ENCODE assay signal across 8 cellular contexts in the genomic region with DNA sequence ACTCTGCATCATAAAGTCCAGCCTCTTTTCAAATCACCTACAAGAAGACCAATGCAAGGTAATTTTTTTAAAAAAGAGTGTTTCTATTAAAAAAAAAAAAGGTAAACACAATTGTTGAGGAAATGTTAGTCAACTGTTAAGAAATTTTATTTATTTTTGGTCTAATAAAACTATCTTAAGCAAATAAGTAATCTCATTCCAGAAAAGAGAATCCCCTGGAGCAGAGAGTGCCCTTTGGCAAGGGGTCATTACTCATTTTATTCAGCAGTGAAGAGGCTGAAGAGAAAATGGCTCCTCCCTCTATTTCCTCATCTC.
DNase-seq lines count a peak whose midpoint lies in the region; ATAC-seq and TF ChIP-seq lines count a peak whose summit lies in the region.

No MANE protein-coding gene starts in this region.

- POLR2A ChIA-PET in activated B cell treated with CpG ODN at 0.5 μM for 24 hours (lab: Charles Lee) = interaction anchor here (0.6 to 4.3 kb wide), 18 partner anchors 13 to 1935 kb away, joined by 3 to 62 read pairs (median 4); a partner anchor contains a TSS

- H3K36me3 ChIP-seq in lower lobe of right lung = peaks cover 15% of the 10 kb centered on the region

- H3K4me1 Mint-ChIP-seq in CD14-positive monocyte (peaks cover 35% of the 10 kb centered on the region), activated B cell treated with CpG ODN at 0.5 μM for 24 hours (peaks cover 46% of the 10 kb centered on the region)

- intact Hi-C loops in CD14-positive monocyte (cut with micrococcal nuclease) = loop anchor here in 1 of 2 donors (1.0 to 5.0 kb wide), 2 partner anchors 13 to 162 kb away; a partner anchor contains a TSS
- intact Hi-C loops in activated B cell treated with CpG ODN at 0.5 μM for 24 hours (cut with micrococcal nuclease) = loop anchor here (1.0 to 10.0 kb wide), 11 partner anchors 14 to 1446 kb away; a partner anchor contains a TSS
- intact Hi-C loops in lower lobe of right lung (cut with DNase I) = no loop called here

- ATAC-seq in activated B cell treated with CpG ODN at 0.5 μM for 24 hours (ENCODE audit: low read depth) (no peak), lower lobe of right lung (no peak), HG03439 (IDR thresholded peaks at IDR 0.05; ENCODE audit: unreplicated experiment) (no peak), left lobe of liver (no peak)

- H3K4me3 ChIP-seq in lower lobe of right lung = no peak overlapping the region

- no peaks in the 10 kb centered on the region for H3K27me3 ChIP-seq in lower lobe of right lung (ENCODE audit: low read depth)

- DNase-seq in CD14-positive monocyte (ENCODE audit: low spot score) = no peak
- DNase-seq in HuH-7 (ENCODE audit: low spot score) = peak; percentile 28
- DNase-seq in activated B cell treated with CpG ODN at 0.5 μM for 24 hours = no peak
- no peak for DNase-seq in lower lobe of right lung
- no peak for DNase-seq in left lobe of liver (ENCODE audit: low spot score)
- DNase-seq in stimulated activated CD4-positive, alpha-beta T cell treated with anti-CD3 and anti-CD28 coated beads, Interleukin-4, amount 100 ng/mL, for 24 hours = no peak
- no peak for DNase-seq in middle frontal gyrus (ENCODE audit: extremely low spot score, low spot score)

- no peaks in the 10 kb centered on the region for H3K9me3 ChIP-seq in lower lobe of right lung

- peak overlapping the region; percentile 70 for H3K27ac ChIP-seq in lower lobe of right lung

- CTCF ChIA-PET in activated B cell treated with CpG ODN at 0.5 μM for 24 hours (lab: Charles Lee) = interaction anchor here (0.8 to 5.0 kb wide), 31 partner anchors 8 to 306 kb away, joined by 3 to 85 read pairs (median 5); a partner anchor contains a TSS

- TF ChIP-seq CTCF in CD14-positive monocyte (IDR thresholded peaks at IDR 0.05) (no peak), activated B cell treated with CpG ODN at 0.5 μM for 24 hours (IDR thresholded peaks at IDR 0.05) (no peak), lower lobe of right lung (IDR thresholded peaks at IDR 0.05) (no peak)

- H3K36me3 Mint-ChIP-seq in CD14-positive monocyte = peaks cover 16 to 25% of the 10 kb centered on the region in 2 donors
- peaks cover 26% of the 10 kb centered on the region for H3K36me3 Mint-ChIP-seq in activated B cell treated with CpG ODN at 0.5 μM for 24 hours (ENCODE audit: low read depth)

- no peaks in the 10 kb centered on the region for H3K27me3 Mint-ChIP-seq in CD14-positive monocyte (ENCODE audit: low read depth in 3 of 3)
- H3K27me3 Mint-ChIP-seq in activated B cell treated with CpG ODN at 0.5 μM for 24 hours = no peaks in the 10 kb centered on the region

- H3K9me3 Mint-ChIP-seq in CD14-positive monocyte = no peaks in the 10 kb centered on the region
- H3K9me3 Mint-ChIP-seq in activated B cell treated with CpG ODN at 0.5 μM for 24 hours = no peaks in the 10 kb centered on the region

- H3K27ac Mint-ChIP-seq in CD14-positive monocyte = peak overlapping the region; percentile 94 to 98 (median 98)
- H3K27ac Mint-ChIP-seq in activated B cell treated with CpG ODN at 0.5 μM for 24 hours = peak overlapping the region; percentile 94

- peaks cover 36% of the 10 kb centered on the region for H3K4me1 ChIP-seq in lower lobe of right lung

- no peak overlapping the region for H3K4me3 Mint-ChIP-seq in CD14-positive monocyte
- peak overlapping the region; percentile 80 for H3K4me3 Mint-ChIP-seq in activated B cell treated with CpG ODN at 0.5 μM for 24 hours
